In genomic region chr19:52527134-52527953, GRCh38 we compare ENCODE assay signal across 1 cellular context.
TF ChIP-seq lines count a peak whose summit lies in the region.

ZNF808 (plus strand) TSS chr19:52527668; CDS start chr19:52543285, 15,617 bp downstream.

TF ChIP-seq in K562, 482 proteins besides CTCF, POLR2A, EP300 and RAD21 (continued from another document and continues in another):
- no peak for TF ChIP-seq SNRNP70 (optimal IDR thresholded peaks at IDR 0.05; ENCODE audit: low read depth, low read length)
- TF ChIP-seq NFIX (CRISPR knock-in tag; IDR thresholded peaks at IDR 0.05; ENCODE audit: low read depth), result 0 out of 2 replicates have a peak, but pooled peaks have one; percentile 5
- TF ChIP-seq WHSC1 (IDR thresholded peaks at IDR 0.05; ENCODE audit: low read length), result no peak
- no peak for TF ChIP-seq MCM3 (IDR thresholded peaks at IDR 0.05)
- TF ChIP-seq NR0B1 (IDR thresholded peaks at IDR 0.05; ENCODE audit: partially characterized antibody), result no peak
- TF ChIP-seq PML (IDR thresholded peaks at IDR 0.05; ENCODE audit: low read length), result peak; percentile 18; the same call in 1 of the 2 replicates
- TF ChIP-seq IFI16 (CRISPR knock-in tag; IDR thresholded peaks at IDR 0.05), result no peak
- peak; percentile 60 to 67 for TF ChIP-seq NRF1 (conservative IDR thresholded peaks at IDR 0.05 in 1 of 2, IDR thresholded peaks at IDR 0.05 in 1 of 2)
- TF ChIP-seq CREM (IDR thresholded peaks at IDR 0.05; ENCODE audit: low read depth), result peak; percentile 75; the same call in 1 of the 2 replicates
- no peak for TF ChIP-seq THRA (IDR thresholded peaks at IDR 0.05)
- TF ChIP-seq ETV5 (CRISPR knock-in tag; IDR thresholded peaks at IDR 0.05; ENCODE audit: low read depth), result peak; percentile 55; the same call in 1 of the 2 replicates
- no peak for TF ChIP-seq ZNF584 (CRISPR knock-in tag; IDR thresholded peaks at IDR 0.05; ENCODE audit: low read depth)
- TF ChIP-seq JUND (IDR thresholded peaks at IDR 0.05; ENCODE audit: borderline replicate concordance, low read depth, low read length), result peak; percentile 92
- peak; percentile 92 for TF ChIP-seq JUND (tag; IDR thresholded peaks at IDR 0.05; ENCODE audit: borderline replicate concordance, low read depth, low read length)
- TF ChIP-seq SMAD3 (CRISPR knock-in tag; conservative IDR thresholded peaks at IDR 0.05), result no peak
- no peak for TF ChIP-seq THRB (CRISPR knock-in tag; conservative IDR thresholded peaks at IDR 0.05)
- TF ChIP-seq SMARCA4 (IDR thresholded peaks at IDR 0.05), result peak; percentile 34; the same call in 1 of the 2 replicates
- TF ChIP-seq DMBX1 (CRISPR knock-in tag; IDR thresholded peaks at IDR 0.05; ENCODE audit: borderline replicate concordance), result no peak
- TF ChIP-seq CBX8 (IDR thresholded peaks at IDR 0.05; ENCODE audit: borderline replicate concordance, extremely low read depth, low read depth, low read length, poor library complexity, severe bottlenecking), result no peak
- no peak for TF ChIP-seq ZKSCAN8 (CRISPR knock-in tag; IDR thresholded peaks at IDR 0.05)
- TF ChIP-seq ZNF121 (CRISPR knock-in tag; conservative IDR thresholded peaks at IDR 0.05), result no peak
- 0 out of 2 replicates have a peak, but pooled peaks have one; percentile 46 for TF ChIP-seq ETS1 (conservative IDR thresholded peaks at IDR 0.05; ENCODE audit: control insufficient read depth, low read depth, low read length)
- no peak for TF ChIP-seq CC2D1A (IDR thresholded peaks at IDR 0.05)
- TF ChIP-seq ZBTB33 (CRISPR knock-in tag; IDR thresholded peaks at IDR 0.05), result peak; percentile 59; the same call in 1 of the 2 replicates
- no peak for TF ChIP-seq SIX5 (IDR thresholded peaks at IDR 0.05; ENCODE audit: borderline replicate concordance in 1 of 2, insufficient read depth in 1 of 2, low read depth in 1 of 2, low read length in 2 of 2)
- no peak for TF ChIP-seq ZNF445 (CRISPR knock-in tag; IDR thresholded peaks at IDR 0.05; ENCODE audit: low read depth)
- no peak for TF ChIP-seq ZNF253 (CRISPR knock-in tag; conservative IDR thresholded peaks at IDR 0.05)
- TF ChIP-seq IRF9 (tag; IDR thresholded peaks at IDR 0.05), result no peak
- TF ChIP-seq SMC3 (conservative IDR thresholded peaks at IDR 0.05; ENCODE audit: insufficient read depth, low read depth, low read length), result peak; percentile 39; the same call in 1 of the 2 replicates
- TF ChIP-seq SETDB1 (IDR thresholded peaks at IDR 0.05; ENCODE audit: low read length), result no peak
- no peak for TF ChIP-seq ZNF551 (CRISPR knock-in tag; IDR thresholded peaks at IDR 0.05)
- no peak for TF ChIP-seq TEAD1 (CRISPR knock-in tag; IDR thresholded peaks at IDR 0.05)
- TF ChIP-seq IRF2 (CRISPR knock-in tag; IDR thresholded peaks at IDR 0.05), result no peak
- TF ChIP-seq GTF3C2 (IDR thresholded peaks at IDR 0.05; ENCODE audit: borderline replicate concordance, extremely low read depth, insufficient read length), result no peak
- TF ChIP-seq GABPB1 (CRISPR knock-in tag; IDR thresholded peaks at IDR 0.05), result peak; percentile 42; the same call in 1 of the 2 replicates
- no peak; the same call in 1 of the 2 replicates for TF ChIP-seq CREB1 (IDR thresholded peaks at IDR 0.05)
- TF ChIP-seq CREB1 (CRISPR knock-in tag; IDR thresholded peaks at IDR 0.05), result peak; percentile 36; the same call in 1 of the 2 replicates
- TF ChIP-seq RBFOX2 (IDR thresholded peaks at IDR 0.05; ENCODE audit: low read depth, low read length), result peak; percentile 77
- TF ChIP-seq HDGF (IDR thresholded peaks at IDR 0.05), result no peak
- no peak for TF ChIP-seq CHD4 (IDR thresholded peaks at IDR 0.05; ENCODE audit: insufficient read depth, insufficient replicate concordance, low read depth, low read length, poor library complexity, severe bottlenecking)
- TF ChIP-seq MBD2 (IDR thresholded peaks at IDR 0.05; ENCODE audit: borderline replicate concordance, low read depth), result 0 out of 2 replicates have a peak, but pooled peaks have one; percentile 16
- no peak for TF ChIP-seq ZNF280A (IDR thresholded peaks at IDR 0.05; ENCODE audit: low read depth, partially characterized antibody)
- TF ChIP-seq MYNN (IDR thresholded peaks at IDR 0.05), result no peak
- no peak for TF ChIP-seq MYNN (CRISPR knock-in tag; IDR thresholded peaks at IDR 0.05)
- no peak for TF ChIP-seq RUNX1 (IDR thresholded peaks at IDR 0.05; ENCODE audit: low read depth)
- TF ChIP-seq CEBPZ (IDR thresholded peaks at IDR 0.05; ENCODE audit: borderline replicate concordance, low read depth, low read length), result no peak
- TF ChIP-seq NKRF (IDR thresholded peaks at IDR 0.05; ENCODE audit: borderline replicate concordance), result peak; percentile 78
- no peak for TF ChIP-seq ZNF384 (IDR thresholded peaks at IDR 0.05; ENCODE audit: low read depth, low read length)
